Comparison of ENCODE assay signal across 1 cellular context in the genomic region with DNA sequence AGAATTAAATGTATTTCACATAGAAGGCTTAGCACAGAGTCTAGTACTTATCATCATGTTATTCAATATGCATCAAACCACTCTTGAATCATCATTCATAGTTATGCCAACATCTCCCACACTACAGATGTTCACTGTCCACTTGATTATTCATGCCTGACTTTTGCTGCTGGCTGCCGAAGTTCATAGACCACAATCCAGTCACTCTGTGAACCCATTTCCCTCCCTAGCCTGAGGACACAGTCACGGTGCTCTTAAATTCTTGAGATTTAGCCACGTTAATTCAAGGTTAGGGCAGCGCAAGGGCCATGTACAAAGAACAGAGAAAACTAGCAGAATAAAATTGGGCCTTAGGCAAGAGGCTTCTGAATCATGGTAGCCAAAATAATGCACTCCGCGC.
TF ChIP-seq lines count a peak whose summit lies in the region.

No MANE protein-coding gene starts in this region.

TF ChIP-seq in SK-N-SH, 30 proteins besides CTCF, POLR2A, EP300 and RAD21 (continued from another document):
- TF ChIP-seq USF1 (IDR thresholded peaks at IDR 0.05; ENCODE audit: borderline replicate concordance, low read depth) (no peak), ELF1 (IDR thresholded peaks at IDR 0.05) (no peak), POLR2AphosphoS5 (IDR thresholded peaks at IDR 0.05; ENCODE audit: low read depth, low read length) (no peak), TAF1 (IDR thresholded peaks at IDR 0.05; ENCODE audit: borderline replicate concordance, low read depth, low read length) (no peak), CHD2 (IDR thresholded peaks at IDR 0.05; ENCODE audit: low read length, partially characterized antibody) (no peak), SIN3A (IDR thresholded peaks at IDR 0.05; ENCODE audit: borderline replicate concordance, low read depth, low read length) (no peak), FOSL2 (IDR thresholded peaks at IDR 0.05; ENCODE audit: borderline replicate concordance, low read depth) (no peak), NRF1 (IDR thresholded peaks at IDR 0.05; ENCODE audit: low read depth, low read length) (no peak), GATA2 (CRISPR knock-in tag; IDR thresholded peaks at IDR 0.05) (no peak), PBX3 (IDR thresholded peaks at IDR 0.05) (no peak), TEAD4 (IDR thresholded peaks at IDR 0.05; ENCODE audit: borderline replicate concordance, insufficient read depth) (no peak)
- TF ChIP-seq, protein P1, sequence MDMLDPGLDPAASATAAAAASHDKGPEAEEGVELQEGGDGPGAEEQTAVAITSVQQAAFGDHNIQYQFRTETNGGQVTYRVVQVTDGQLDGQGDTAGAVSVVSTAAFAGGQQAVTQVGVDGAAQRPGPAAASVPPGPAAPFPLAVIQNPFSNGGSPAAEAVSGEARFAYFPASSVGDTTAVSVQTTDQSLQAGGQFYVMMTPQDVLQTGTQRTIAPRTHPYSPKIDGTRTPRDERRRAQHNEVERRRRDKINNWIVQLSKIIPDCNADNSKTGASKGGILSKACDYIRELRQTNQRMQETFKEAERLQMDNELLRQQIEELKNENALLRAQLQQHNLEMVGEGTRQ (IDR thresholded peaks at IDR 0.05; ENCODE audit: borderline replicate concordance, low read depth, low read length) = no peak
TF ChIP-seq in SK-N-SH: peak in this region for 0.
